Comparison of ENCODE assay signal across 21 cellular contexts in genomic region chr12:22283508-22283907, GRCh38. TPM values are rescaled to one million over a fixed set of nuclear protein-coding genes. Genes with fewer than 3 reads are reported as not detected.
A peak's percentile ranks its signal among the peaks of the same experiment; 100 is the strongest.
DNase-seq lines count a peak whose midpoint lies in the region; ATAC-seq and TF ChIP-seq lines count a peak whose summit lies in the region.
"Had no signal": no experiment of that assay in that cellular context is flagged by ENCODE, and none has a peak within 500 bp of the region (broad histone marks: within the 10 kb centered on the region; RNA-seq: fewer than 3 reads in every experiment).

No MANE protein-coding gene starts in this region.

- WGBS in esophagus squamous epithelium, 2 donors = 63 to 67% methylated on average over 3 to 4 of the region's 4 CpGs

- no peaks in the 10 kb centered on the region for H3K9me3 ChIP-seq in esophagus squamous epithelium
- H3K9me3 ChIP-seq: adrenal gland, Caco-2 had no signal

- H3K27ac ChIP-seq in ACC112 (ENCODE audit: low read depth, low read length) (peak overlapping the region; percentile 71), esophagus squamous epithelium (peak overlapping the region in 3 of 4 donors; percentile 48 to 79 (median 64))
- H3K27ac ChIP-seq: PC-9, WERI-Rb-1 had no signal

- H3K36me3 Mint-ChIP-seq in osteocyte (ENCODE audit: unreplicated experiment) = peaks cover 4% of the 10 kb centered on the region
- H3K36me3 Mint-ChIP-seq in activated naive CD8-positive, alpha-beta T cell treated with anti-CD3 and anti-CD28 coated beads for 36 hours = no peaks in the 10 kb centered on the region

- peaks cover 36% of the 10 kb centered on the region for H3K4me1 ChIP-seq in ACC112 (ENCODE audit: control insufficient read depth, insufficient read depth, low read length, unreplicated experiment)
- H3K4me1 ChIP-seq in esophagus squamous epithelium = peaks cover 0 to 48% (median 20%) of the 10 kb centered on the region in 3 donors
- H3K4me1 ChIP-seq: Caco-2 had no signal

- H3K27me3 Mint-ChIP-seq in osteocyte (ENCODE audit: unreplicated experiment) = no peaks in the 10 kb centered on the region
- peaks cover 2% of the 10 kb centered on the region for H3K27me3 Mint-ChIP-seq in activated naive CD8-positive, alpha-beta T cell treated with anti-CD3 and anti-CD28 coated beads for 36 hours
- peaks cover 39% of the 10 kb centered on the region for H3K27me3 Mint-ChIP-seq in stimulated activated naive CD8-positive, alpha-beta T cell treated with anti-CD3 and anti-CD28 coated beads, Interleukin-15, amount 100 ng/mL, for 72 hours

- intact Hi-C loops in esophagus squamous epithelium (cut with DNase I) = no loop called here

- no peak overlapping the region for H3K4me3 Mint-ChIP-seq in osteocyte (ENCODE audit: unreplicated experiment)
- no peak overlapping the region for H3K4me3 Mint-ChIP-seq in activated naive CD8-positive, alpha-beta T cell treated with anti-CD3 and anti-CD28 coated beads for 36 hours
- no peak overlapping the region for H3K4me3 Mint-ChIP-seq in stimulated activated naive CD8-positive, alpha-beta T cell treated with anti-CD3 and anti-CD28 coated beads, Interleukin-15, amount 100 ng/mL, for 72 hours
- H3K4me3 Mint-ChIP-seq: nephron progenitor cell had no signal

- H3K27ac Mint-ChIP-seq in osteocyte (ENCODE audit: unreplicated experiment) = peak overlapping the region; percentile 96
- no peak overlapping the region for H3K27ac Mint-ChIP-seq in activated naive CD8-positive, alpha-beta T cell treated with anti-CD3 and anti-CD28 coated beads for 36 hours
- H3K27ac Mint-ChIP-seq in stimulated activated naive CD8-positive, alpha-beta T cell treated with anti-CD3 and anti-CD28 coated beads, Interleukin-15, amount 100 ng/mL, for 72 hours = no peak overlapping the region
- H3K27ac Mint-ChIP-seq: nephron progenitor cell had no signal

- H3K9me3 Mint-ChIP-seq in osteocyte (ENCODE audit: unreplicated experiment) = peaks cover 4% of the 10 kb centered on the region
- H3K9me3 Mint-ChIP-seq in activated naive CD8-positive, alpha-beta T cell treated with anti-CD3 and anti-CD28 coated beads for 36 hours = no peaks in the 10 kb centered on the region
- H3K9me3 Mint-ChIP-seq in stimulated activated naive CD8-positive, alpha-beta T cell treated with anti-CD3 and anti-CD28 coated beads, Interleukin-15, amount 100 ng/mL, for 72 hours = no peaks in the 10 kb centered on the region

- TF ChIP-seq CTCF in esophagus squamous epithelium (IDR thresholded peaks at IDR 0.05) (peak in 1 of 6 experiments; percentile 17), osteocyte (IDR thresholded peaks at IDR 0.05) (no peak)

- H3K27me3 ChIP-seq in ACC112 (ENCODE audit: insufficient read depth, low read length) (no peaks in the 10 kb centered on the region), esophagus squamous epithelium (no peaks in the 10 kb centered on the region)
- H3K27me3 ChIP-seq: adrenal gland had no signal

- ATAC-seq in SK-N-SH treated with all-trans-retinoic acid at 6 μM for 48 hours = peak; percentile 8; the same call in 1 of the 3 replicates
- no peak for ATAC-seq in stimulated activated naive CD8-positive, alpha-beta T cell treated with anti-CD3 and anti-CD28 coated beads, Interleukin-15, amount 100 ng/mL, for 72 hours
- ATAC-seq: HCT116 had no signal

- peaks cover 68% of the 10 kb centered on the region for H3K4me1 Mint-ChIP-seq in osteocyte (ENCODE audit: unreplicated experiment)
- peaks cover 9% of the 10 kb centered on the region for H3K4me1 Mint-ChIP-seq in activated naive CD8-positive, alpha-beta T cell treated with anti-CD3 and anti-CD28 coated beads for 36 hours
- H3K4me1 Mint-ChIP-seq in stimulated activated naive CD8-positive, alpha-beta T cell treated with anti-CD3 and anti-CD28 coated beads, Interleukin-15, amount 100 ng/mL, for 72 hours = peaks cover 13% of the 10 kb centered on the region

- no peaks in the 10 kb centered on the region for H3K36me3 ChIP-seq in ACC112 (ENCODE audit: insufficient read depth, low read length)
- no peaks in the 10 kb centered on the region for H3K36me3 ChIP-seq in esophagus squamous epithelium
- H3K36me3 ChIP-seq: adrenal gland, WERI-Rb-1 had no signal

- 0 out of 2 replicates have a peak overlapping the region, but pooled peaks have one; percentile 60 for H3K4me3 ChIP-seq in ACC112 (ENCODE audit: low read depth, low read length)
- no peak overlapping the region for H3K4me3 ChIP-seq in esophagus squamous epithelium
- H3K4me3 ChIP-seq: adrenal gland, PC-9 had no signal

- H3K79me2 ChIP-seq in ACC112 (ENCODE audit: control insufficient read depth, insufficient read depth, low read length, unreplicated experiment) = no peaks in the 10 kb centered on the region

- TF ChIP-seq POLR2A in esophagus squamous epithelium (IDR thresholded peaks at IDR 0.05) = no peak

- DNase-seq in esophagus squamous epithelium (lab: John Stamatoyannopoulos, UW) (no peak), osteocyte (ENCODE audit: extremely low spot score, unreplicated experiment) (no peak), Ammon's horn (ENCODE audit: low spot score) (no peak), HuH-7 (ENCODE audit: low spot score) (no peak)
- DNase-seq in activated naive CD8-positive, alpha-beta T cell treated with anti-CD3 and anti-CD28 coated beads for 36 hours = no peak
- no peak for DNase-seq in stimulated activated naive CD8-positive, alpha-beta T cell treated with anti-CD3 and anti-CD28 coated beads, Interleukin-15, amount 100 ng/mL, for 72 hours
- DNase-seq: adrenal gland; Caco-2; cortex of kidney; GF-D8; MV-4-11; NCI-H2081; NCI-H526; nephron progenitor cell; retina; stimulated activated CD4-positive, alpha-beta T cell treated with anti-CD3 and anti-CD28 coated beads, Interleukin-4, amount 100 ng/mL, for 24 hours; WERI-Rb-1 had no signal

- peak overlapping the region; percentile 27 for H2AFZ ChIP-seq in ACC112 (ENCODE audit: low read length, unreplicated experiment)
- H2AFZ ChIP-seq: PC-9 had no signal

TF ChIP-seq in SK-N-SH treated with all-trans-retinoic acid at 6 μM for 48 hours, 23 proteins besides CTCF, POLR2A, EP300 and RAD21:
- TF ChIP-seq ISL1 (CRISPR knock-in tag; IDR thresholded peaks at IDR 0.05) (no peak), BACH2 (CRISPR knock-in tag; IDR thresholded peaks at IDR 0.05; ENCODE audit: borderline replicate concordance) (no peak), ZFP30 (CRISPR knock-in tag; IDR thresholded peaks at IDR 0.05) (no peak), ZC3H10 (CRISPR knock-in tag; IDR thresholded peaks at IDR 0.05) (no peak), TSHZ2 (CRISPR knock-in tag; IDR thresholded peaks at IDR 0.05) (no peak), OSR1 (CRISPR knock-in tag; IDR thresholded peaks at IDR 0.05) (no peak), POU6F1 (CRISPR knock-in tag; IDR thresholded peaks at IDR 0.05; ENCODE audit: borderline replicate concordance, low read depth) (no peak), GLIS3 (CRISPR knock-in tag; IDR thresholded peaks at IDR 0.05) (no peak)

RNA-seq across cellular contexts. Expression of gene ST8SIA1, which starts 51.0 kb away (rescaled TPM):
- total RNA-seq in esophagus squamous epithelium (1 to 10 TPM in 2 of 4 donors, under 1 TPM in 2; 0.38 to 5.3 (median 1.0) TPM), osteocyte (3.6 and 3.7 TPM in 2 replicates)
- total RNA-seq in activated naive CD8-positive, alpha-beta T cell treated with anti-CD3 and anti-CD28 coated beads for 36 hours = under 1 TPM; 0.28 to 0.49 TPM
- total RNA-seq: Caco-2 had no signal
